Comparison of ENCODE assay signal across 19 cellular contexts in genomic region chr5:167208911-167209310, GRCh38.
DNase-seq lines count a peak whose midpoint lies in the region; ATAC-seq and TF ChIP-seq lines count a peak whose summit lies in the region.
"Had no signal": no experiment of that assay in that cellular context is flagged by ENCODE, and none has a peak within 500 bp of the region (broad histone marks: within the 10 kb centered on the region; RNA-seq: fewer than 3 reads in every experiment).

No MANE protein-coding gene starts in this region.

- H3K4me2 ChIP-seq in mammary epithelial cell (ENCODE audit: insufficient read depth, low read depth, low read length) (peak overlapping the region; percentile 9), mesendoderm (ENCODE audit: low read length) (no peak overlapping the region)

- H3K4me1 ChIP-seq in mammary epithelial cell (ENCODE audit: insufficient read depth, low read length) (no peaks in the 10 kb centered on the region), mesendoderm (ENCODE audit: control insufficient read depth, low read depth, low read length) (no peaks in the 10 kb centered on the region), sigmoid colon (peaks cover 0 to 11% (median 5%) of the 10 kb centered on the region in 4 donors)
- H3K4me1 ChIP-seq: parathyroid adenoma had no signal

- dilution Hi-C loops in mammary epithelial cell (cut with HindIII; ENCODE audit: low sequenced_read_pairs), result no loop called here

- TF ChIP-seq CTCF in mammary epithelial cell (conservative IDR thresholded peaks at IDR 0.05 in 1 of 2, IDR thresholded peaks at IDR 0.05 in 1 of 2; ENCODE audit: extremely low read depth in 1 of 2, insufficient read depth in 1 of 2, low read depth in 1 of 2, low read length in 2 of 2) (no peak), sigmoid colon (IDR thresholded peaks at IDR 0.05) (no peak)

- no peak overlapping the region for H2AK5ac ChIP-seq in mesendoderm (ENCODE audit: low read length)

- H3K27me3 ChIP-seq in mammary epithelial cell (ENCODE audit: insufficient read depth, low read length) (no peaks in the 10 kb centered on the region), mesendoderm (ENCODE audit: insufficient read depth, low read length, poor library complexity) (no peaks in the 10 kb centered on the region), sigmoid colon (no peaks in the 10 kb centered on the region)
- H3K27me3 ChIP-seq: cardiac muscle cell, esophagus muscularis mucosa had no signal

- H2BK15ac ChIP-seq in mesendoderm (replicated peaks; ENCODE audit: low read depth), result no peak overlapping the region

- H3K9me3 ChIP-seq in mammary epithelial cell (replicated peaks; ENCODE audit: insufficient read depth, low read length) (no peaks in the 10 kb centered on the region), sigmoid colon (no peaks in the 10 kb centered on the region)
- H3K9me3 ChIP-seq: esophagus muscularis mucosa had no signal

- H4K5ac ChIP-seq in mesendoderm (ENCODE audit: low read length), result no peak overlapping the region

- no peak overlapping the region for H4K8ac ChIP-seq in mesendoderm (ENCODE audit: low read depth, low read length)

- no peaks in the 10 kb centered on the region for H4K20me1 ChIP-seq in mammary epithelial cell (ENCODE audit: insufficient read depth, low read length)

- DNase-seq in Daoy (ENCODE audit: low read depth), result peak; percentile 65
- DNase-seq in NCI-H460 (ENCODE audit: extremely low read depth, low read depth), result peak; percentile 18
- DNase-seq in mammary epithelial cell, result no peak
- DNase-seq in mesendoderm, result peak; percentile 71
- no peak for DNase-seq in sigmoid colon
- no peak for DNase-seq in NCI-H1694 (lab: John Stamatoyannopoulos, UW)
- DNase-seq in NCI-H446 treated with DMSO at 0.1 percent for 48 hours (lab: John Stamatoyannopoulos, UW), result no peak
- DNase-seq: activated CD8-positive, alpha-beta T cell treated with anti-CD3 and anti-CD28 coated beads, Interleukin-2, amount 10 ng/mL, durations not matched to agents 7 days and 5 days; activated T-cell treated with anti-CD3 and anti-CD28 coated beads, Interleukin-2, amount 50 U/mL, for 72 hours; HFFc6; naive thymus-derived CD4-positive, alpha-beta T cell; NCI-H187 treated with DMSO at 0.1 percent for 48 hours; NCI-H345 had no signal

- intact Hi-C loops in mammary epithelial cell (cut with micrococcal nuclease), result no loop called here
- intact Hi-C loops in sigmoid colon (cut with DNase I), result no loop called here

- H2BK120ac ChIP-seq in mesendoderm (ENCODE audit: low read depth, low read length), result no peak overlapping the region

- H3K23ac ChIP-seq in mesendoderm (ENCODE audit: low read length), result no peak overlapping the region

- peak overlapping the region; percentile 71 for H2AFZ ChIP-seq in mammary epithelial cell (ENCODE audit: low read depth, low read length)
- H2AFZ ChIP-seq: parathyroid adenoma had no signal

- BruUV-seq in mammary epithelial cell (replicated peaks; lab: Mats Ljungman, UMichigan), result no TSS peak

- no peak overlapping the region for H3K9ac ChIP-seq in mammary epithelial cell (ENCODE audit: insufficient read depth, low read length)
- H3K9ac ChIP-seq in mesendoderm (ENCODE audit: low read length), result no peak overlapping the region
- H3K9ac ChIP-seq: parathyroid adenoma had no signal

- 57% methylated on average over 4 of the region's 4 CpGs for WGBS in mammary epithelial cell (ENCODE audit: low coverage, missing lambda C conversion rate)
- no CpG with 5 or more reads among the region's 4 CpGs for WGBS in mesendoderm (ENCODE audit: extremely low coverage, insufficient coverage, low lambda C conversion rate)
- WGBS in sigmoid colon, 2 donors, result 90 to 91% methylated on average over 4 of the region's 4 CpGs

- TF ChIP-seq POLR2A in sigmoid colon (IDR thresholded peaks at IDR 0.05), result no peak

- no peaks in the 10 kb centered on the region for H3K79me1 ChIP-seq in mesendoderm (ENCODE audit: low read length)

- no peak for TF ChIP-seq EP300 in sigmoid colon (IDR thresholded peaks at IDR 0.05)

- H3K4me3 ChIP-seq in mammary epithelial cell (replicated peaks in 1 of 3; ENCODE audit: insufficient read depth in 1 of 3, low read depth in 2 of 3, low read length in 3 of 3), result no peak overlapping the region
- no peak overlapping the region for H3K4me3 ChIP-seq in mesendoderm (ENCODE audit: low read length)
- no peak overlapping the region for H3K4me3 ChIP-seq in sigmoid colon
- H3K4me3 ChIP-seq: cardiac muscle cell, esophagus muscularis mucosa, lung had no signal

- H3K4ac ChIP-seq in mesendoderm (ENCODE audit: low read depth, low read length), result no peak overlapping the region

- in situ Hi-C loops in mammary epithelial cell (cut with MboI; ENCODE audit: low sequenced_read_pairs in 2 of 2), result no loop called here

- CTCF ChIA-PET in mammary epithelial cell (lab: Charles Lee; ENCODE audit: low non-redundant PET), result no interaction called here

- ATAC-seq in HG03457 (IDR thresholded peaks at IDR 0.05; ENCODE audit: unreplicated experiment), result no peak
- ATAC-seq: activated CD8-positive, alpha-beta T cell treated with anti-CD3 and anti-CD28 coated beads, Interleukin-2, amount 10 ng/mL, durations not matched to agents 7 days and 5 days; activated naive CD4-positive, alpha-beta T cell treated with anti-CD3 and anti-CD28 coated beads, Interleukin-2, amount 50 U/mL, for 72 hours; activated T-cell treated with anti-CD3 and anti-CD28 coated beads, Interleukin-2, amount 50 U/mL, for 72 hours; naive thymus-derived CD4-positive, alpha-beta T cell had no signal

- no peaks in the 10 kb centered on the region for H3K36me3 ChIP-seq in mammary epithelial cell (ENCODE audit: insufficient read depth, low read length)
- H3K36me3 ChIP-seq in mesendoderm (ENCODE audit: control insufficient read depth, insufficient read depth, low read length), result no peaks in the 10 kb centered on the region
- H3K36me3 ChIP-seq in sigmoid colon, result no peaks in the 10 kb centered on the region
- H3K36me3 ChIP-seq: cardiac muscle cell, esophagus muscularis mucosa had no signal

- no peaks in the 10 kb centered on the region for H3K79me2 ChIP-seq in mammary epithelial cell (ENCODE audit: insufficient read depth, low read length)
- no peaks in the 10 kb centered on the region for H3K79me2 ChIP-seq in mesendoderm (ENCODE audit: control insufficient read depth, insufficient read depth, low read length)
- H3K79me2 ChIP-seq: parathyroid adenoma had no signal

- no peak overlapping the region for H2BK5ac ChIP-seq in mesendoderm (ENCODE audit: low read length)

- no peak overlapping the region for H3K56ac ChIP-seq in mesendoderm (ENCODE audit: low read length)

- H3K27ac ChIP-seq in mammary epithelial cell (ENCODE audit: insufficient read depth, low read depth, low read length) (no peak overlapping the region), mesendoderm (ENCODE audit: low read depth, low read length) (no peak overlapping the region), sigmoid colon (no peak overlapping the region)
- H3K27ac ChIP-seq: cardiac muscle cell, esophagus muscularis mucosa, parathyroid adenoma had no signal

- no peak overlapping the region for H3K18ac ChIP-seq in mesendoderm (ENCODE audit: low read length)

Comparison
In these comparisons a context has a peak if more than half of its experiments do, and no peak if none do; other contexts are left out.
1. DNase-seq: peak in Daoy (single experiment), NCI-H460 (single experiment) and mesendoderm (single experiment); none in mammary epithelial cell (single experiment), sigmoid colon (single experiment), NCI-H1694 (single experiment) and NCI-H446 treated with DMSO at 0.1 percent for 48 hours (single experiment).